9 cellular contexts compared by ENCODE assay signal in the genomic region with DNA sequence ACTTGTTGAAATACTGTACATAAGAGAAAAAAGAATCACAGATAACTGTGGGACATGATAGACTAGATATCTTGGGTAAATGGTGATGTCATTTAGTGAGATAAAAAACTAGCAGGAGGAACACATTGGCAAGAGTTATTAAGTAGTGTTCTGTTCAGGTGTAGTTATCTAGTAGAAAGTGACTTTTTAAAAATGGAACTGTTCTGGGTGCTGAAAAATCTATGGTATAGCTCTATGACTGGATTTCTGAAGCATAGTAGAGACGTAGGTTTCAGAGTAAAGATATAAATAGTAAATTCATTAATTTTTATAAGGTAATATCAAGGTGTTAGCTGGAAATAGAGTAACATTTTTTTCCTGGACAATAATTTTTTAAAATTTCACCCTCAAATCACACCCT.
"Had no signal": no experiment of that assay in that cellular context is flagged by ENCODE, and none has a peak within 500 bp of the region (broad histone marks: within the 10 kb centered on the region; RNA-seq: fewer than 3 reads in every experiment).

No MANE protein-coding gene starts in this region.

- H3K4me2 ChIP-seq: KMS-11 had no signal

- H3K9ac ChIP-seq: GM23248, KMS-11 had no signal

- H3K36me3 ChIP-seq: HAP-1 had no signal

- FAIRE-seq: HTR-8/SVneo had no signal

- H3K9me3 ChIP-seq: HAP-1 had no signal

- H2AFZ ChIP-seq: GM23248 had no signal

- H3K27ac ChIP-seq: GM23248, KMS-11 had no signal

- DNase-seq: GM23248, GOT3, H7, IMR-90, KBM-7 had no signal

- ATAC-seq: HCT116 had no signal

- H3K4me1 ChIP-seq: HAP-1 had no signal

- H3K4me3 ChIP-seq: GM23248, HAP-1 had no signal
